Comparison of ENCODE assay signal across 1 cellular context in the genomic region with DNA sequence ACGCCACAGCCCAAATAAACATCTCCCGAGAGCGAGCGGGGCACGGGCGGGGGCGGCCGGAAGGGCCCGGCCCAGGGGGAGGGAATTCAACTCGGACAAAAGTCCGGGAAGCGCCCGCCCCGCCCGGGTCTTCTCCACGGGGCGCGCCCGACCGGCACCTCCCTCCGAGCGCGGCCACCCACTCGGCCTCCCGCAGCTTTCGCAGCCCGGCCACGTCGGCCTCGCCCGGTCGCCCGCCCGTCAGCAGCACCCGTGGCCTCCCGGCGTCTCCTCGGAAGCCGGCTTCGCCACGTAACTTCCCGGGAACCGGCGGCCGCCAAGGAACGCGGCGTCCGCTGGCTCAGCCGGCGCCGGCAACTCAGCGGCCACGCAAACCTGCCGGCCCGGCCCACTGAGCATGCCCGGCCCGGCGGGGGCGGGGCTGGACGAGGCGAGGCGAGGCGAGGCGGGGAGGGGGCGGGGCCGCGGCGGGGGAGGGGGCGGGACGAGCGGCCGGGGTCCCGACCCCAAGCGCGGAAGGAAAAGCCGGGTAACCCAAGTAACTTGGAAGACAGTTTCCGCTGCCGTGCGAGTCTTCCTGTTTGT.
TF ChIP-seq lines count a peak whose summit lies in the region.

A gene (minus strand): TSS at position 369 of the 585 bp plus-strand sequence. CDS start 440 bp downstream, outside the sequence.

TF ChIP-seq in WTC11, 78 proteins besides CTCF, POLR2A, EP300 and RAD21 (continued from another document and continues in another):
- TF ChIP-seq, protein P1, sequence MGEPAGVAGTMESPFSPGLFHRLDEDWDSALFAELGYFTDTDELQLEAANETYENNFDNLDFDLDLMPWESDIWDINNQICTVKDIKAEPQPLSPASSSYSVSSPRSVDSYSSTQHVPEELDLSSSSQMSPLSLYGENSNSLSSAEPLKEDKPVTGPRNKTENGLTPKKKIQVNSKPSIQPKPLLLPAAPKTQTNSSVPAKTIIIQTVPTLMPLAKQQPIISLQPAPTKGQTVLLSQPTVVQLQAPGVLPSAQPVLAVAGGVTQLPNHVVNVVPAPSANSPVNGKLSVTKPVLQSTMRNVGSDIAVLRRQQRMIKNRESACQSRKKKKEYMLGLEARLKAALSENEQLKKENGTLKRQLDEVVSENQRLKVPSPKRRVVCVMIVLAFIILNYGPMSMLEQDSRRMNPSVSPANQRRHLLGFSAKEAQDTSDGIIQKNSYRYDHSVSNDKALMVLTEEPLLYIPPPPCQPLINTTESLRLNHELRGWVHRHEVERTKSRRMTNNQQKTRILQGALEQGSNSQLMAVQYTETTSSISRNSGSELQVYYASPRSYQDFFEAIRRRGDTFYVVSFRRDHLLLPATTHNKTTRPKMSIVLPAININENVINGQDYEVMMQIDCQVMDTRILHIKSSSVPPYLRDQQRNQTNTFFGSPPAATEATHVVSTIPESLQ (CRISPR knock-in tag; IDR thresholded peaks at IDR 0.05), result no peak
- TF ChIP-seq CBFB (CRISPR knock-in tag; IDR thresholded peaks at IDR 0.05; ENCODE audit: low read depth) (no peak), FOXK1 (CRISPR knock-in tag; IDR thresholded peaks at IDR 0.05) (no peak), FOXP1 (CRISPR knock-in tag; IDR thresholded peaks at IDR 0.05; ENCODE audit: borderline replicate concordance) (no peak; the same call in 1 of the 2 replicates), JUN (CRISPR knock-in tag; IDR thresholded peaks at IDR 0.05) (no peak), GTF2I (CRISPR knock-in tag; conservative IDR thresholded peaks at IDR 0.05) (no peak), JAZF1 (CRISPR knock-in tag; IDR thresholded peaks at IDR 0.05) (no peak), ZNF263 (CRISPR knock-in tag; IDR thresholded peaks at IDR 0.05; ENCODE audit: low read depth) (no peak), ELF4 (CRISPR knock-in tag; IDR thresholded peaks at IDR 0.05; ENCODE audit: low read depth) (no peak), MXD4 (CRISPR knock-in tag; IDR thresholded peaks at IDR 0.05; ENCODE audit: borderline replicate concordance) (no peak), SMAD4 (CRISPR knock-in tag; IDR thresholded peaks at IDR 0.05) (no peak), TP53 (CRISPR knock-in tag; IDR thresholded peaks at IDR 0.05) (peak; percentile 23; the same call in 1 of the 2 replicates), ESRRA (CRISPR knock-in tag; IDR thresholded peaks at IDR 0.05; ENCODE audit: borderline replicate concordance) (no peak), ZNF317 (CRISPR knock-in tag; IDR thresholded peaks at IDR 0.05; ENCODE audit: borderline replicate concordance, low read depth) (no peak), SOX15 (CRISPR knock-in tag; IDR thresholded peaks at IDR 0.05) (no peak), SMAD3 (CRISPR knock-in tag; IDR thresholded peaks at IDR 0.05; ENCODE audit: borderline replicate concordance) (peak; percentile 52; the same call in 1 of the 2 replicates), TCF7 (CRISPR knock-in tag; IDR thresholded peaks at IDR 0.05; ENCODE audit: low read depth) (no peak), ZNF671 (CRISPR knock-in tag; IDR thresholded peaks at IDR 0.05) (no peak), FOXJ3 (CRISPR knock-in tag; IDR thresholded peaks at IDR 0.05; ENCODE audit: borderline replicate concordance) (no peak), OVOL2 (CRISPR knock-in tag; IDR thresholded peaks at IDR 0.05; ENCODE audit: borderline replicate concordance) (0 out of 2 replicates have a peak, but pooled peaks have one; percentile 54), NFATC4 (CRISPR knock-in tag; IDR thresholded peaks at IDR 0.05) (no peak), TEAD1 (CRISPR knock-in tag; IDR thresholded peaks at IDR 0.05) (peak; percentile 25; the same call in 1 of the 2 replicates)
- TF ChIP-seq, protein P2, sequence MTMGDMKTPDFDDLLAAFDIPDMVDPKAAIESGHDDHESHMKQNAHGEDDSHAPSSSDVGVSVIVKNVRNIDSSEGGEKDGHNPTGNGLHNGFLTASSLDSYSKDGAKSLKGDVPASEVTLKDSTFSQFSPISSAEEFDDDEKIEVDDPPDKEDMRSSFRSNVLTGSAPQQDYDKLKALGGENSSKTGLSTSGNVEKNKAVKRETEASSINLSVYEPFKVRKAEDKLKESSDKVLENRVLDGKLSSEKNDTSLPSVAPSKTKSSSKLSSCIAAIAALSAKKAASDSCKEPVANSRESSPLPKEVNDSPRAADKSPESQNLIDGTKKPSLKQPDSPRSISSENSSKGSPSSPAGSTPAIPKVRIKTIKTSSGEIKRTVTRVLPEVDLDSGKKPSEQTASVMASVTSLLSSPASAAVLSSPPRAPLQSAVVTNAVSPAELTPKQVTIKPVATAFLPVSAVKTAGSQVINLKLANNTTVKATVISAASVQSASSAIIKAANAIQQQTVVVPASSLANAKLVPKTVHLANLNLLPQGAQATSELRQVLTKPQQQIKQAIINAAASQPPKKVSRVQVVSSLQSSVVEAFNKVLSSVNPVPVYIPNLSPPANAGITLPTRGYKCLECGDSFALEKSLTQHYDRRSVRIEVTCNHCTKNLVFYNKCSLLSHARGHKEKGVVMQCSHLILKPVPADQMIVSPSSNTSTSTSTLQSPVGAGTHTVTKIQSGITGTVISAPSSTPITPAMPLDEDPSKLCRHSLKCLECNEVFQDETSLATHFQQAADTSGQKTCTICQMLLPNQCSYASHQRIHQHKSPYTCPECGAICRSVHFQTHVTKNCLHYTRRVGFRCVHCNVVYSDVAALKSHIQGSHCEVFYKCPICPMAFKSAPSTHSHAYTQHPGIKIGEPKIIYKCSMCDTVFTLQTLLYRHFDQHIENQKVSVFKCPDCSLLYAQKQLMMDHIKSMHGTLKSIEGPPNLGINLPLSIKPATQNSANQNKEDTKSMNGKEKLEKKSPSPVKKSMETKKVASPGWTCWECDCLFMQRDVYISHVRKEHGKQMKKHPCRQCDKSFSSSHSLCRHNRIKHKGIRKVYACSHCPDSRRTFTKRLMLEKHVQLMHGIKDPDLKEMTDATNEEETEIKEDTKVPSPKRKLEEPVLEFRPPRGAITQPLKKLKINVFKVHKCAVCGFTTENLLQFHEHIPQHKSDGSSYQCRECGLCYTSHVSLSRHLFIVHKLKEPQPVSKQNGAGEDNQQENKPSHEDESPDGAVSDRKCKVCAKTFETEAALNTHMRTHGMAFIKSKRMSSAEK (CRISPR knock-in tag; IDR thresholded peaks at IDR 0.05; ENCODE audit: borderline replicate concordance), result no peak
- TF ChIP-seq, protein P3, sequence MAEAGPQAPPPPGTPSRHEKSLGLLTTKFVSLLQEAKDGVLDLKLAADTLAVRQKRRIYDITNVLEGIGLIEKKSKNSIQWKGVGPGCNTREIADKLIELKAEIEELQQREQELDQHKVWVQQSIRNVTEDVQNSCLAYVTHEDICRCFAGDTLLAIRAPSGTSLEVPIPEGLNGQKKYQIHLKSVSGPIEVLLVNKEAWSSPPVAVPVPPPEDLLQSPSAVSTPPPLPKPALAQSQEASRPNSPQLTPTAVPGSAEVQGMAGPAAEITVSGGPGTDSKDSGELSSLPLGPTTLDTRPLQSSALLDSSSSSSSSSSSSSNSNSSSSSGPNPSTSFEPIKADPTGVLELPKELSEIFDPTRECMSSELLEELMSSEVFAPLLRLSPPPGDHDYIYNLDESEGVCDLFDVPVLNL (CRISPR knock-in tag; IDR thresholded peaks at IDR 0.05; ENCODE audit: borderline replicate concordance, low read depth), result 0 out of 2 replicates have a peak, but pooled peaks have one; percentile 18
- TF ChIP-seq, protein P4, sequence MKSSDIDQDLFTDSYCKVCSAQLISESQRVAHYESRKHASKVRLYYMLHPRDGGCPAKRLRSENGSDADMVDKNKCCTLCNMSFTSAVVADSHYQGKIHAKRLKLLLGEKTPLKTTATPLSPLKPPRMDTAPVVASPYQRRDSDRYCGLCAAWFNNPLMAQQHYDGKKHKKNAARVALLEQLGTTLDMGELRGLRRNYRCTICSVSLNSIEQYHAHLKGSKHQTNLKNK (CRISPR knock-in tag; IDR thresholded peaks at IDR 0.05), result no peak
- TF ChIP-seq, protein P5, sequence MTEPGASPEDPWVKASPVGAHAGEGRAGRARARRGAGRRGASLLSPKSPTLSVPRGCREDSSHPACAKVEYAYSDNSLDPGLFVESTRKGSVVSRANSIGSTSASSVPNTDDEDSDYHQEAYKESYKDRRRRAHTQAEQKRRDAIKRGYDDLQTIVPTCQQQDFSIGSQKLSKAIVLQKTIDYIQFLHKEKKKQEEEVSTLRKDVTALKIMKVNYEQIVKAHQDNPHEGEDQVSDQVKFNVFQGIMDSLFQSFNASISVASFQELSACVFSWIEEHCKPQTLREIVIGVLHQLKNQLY (CRISPR knock-in tag; IDR thresholded peaks at IDR 0.05), result no peak
- TF ChIP-seq, protein P6, sequence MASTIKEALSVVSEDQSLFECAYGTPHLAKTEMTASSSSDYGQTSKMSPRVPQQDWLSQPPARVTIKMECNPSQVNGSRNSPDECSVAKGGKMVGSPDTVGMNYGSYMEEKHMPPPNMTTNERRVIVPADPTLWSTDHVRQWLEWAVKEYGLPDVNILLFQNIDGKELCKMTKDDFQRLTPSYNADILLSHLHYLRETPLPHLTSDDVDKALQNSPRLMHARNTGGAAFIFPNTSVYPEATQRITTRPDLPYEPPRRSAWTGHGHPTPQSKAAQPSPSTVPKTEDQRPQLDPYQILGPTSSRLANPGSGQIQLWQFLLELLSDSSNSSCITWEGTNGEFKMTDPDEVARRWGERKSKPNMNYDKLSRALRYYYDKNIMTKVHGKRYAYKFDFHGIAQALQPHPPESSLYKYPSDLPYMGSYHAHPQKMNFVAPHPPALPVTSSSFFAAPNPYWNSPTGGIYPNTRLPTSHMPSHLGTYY (CRISPR knock-in tag; IDR thresholded peaks at IDR 0.05), result no peak
- TF ChIP-seq, protein P7, sequence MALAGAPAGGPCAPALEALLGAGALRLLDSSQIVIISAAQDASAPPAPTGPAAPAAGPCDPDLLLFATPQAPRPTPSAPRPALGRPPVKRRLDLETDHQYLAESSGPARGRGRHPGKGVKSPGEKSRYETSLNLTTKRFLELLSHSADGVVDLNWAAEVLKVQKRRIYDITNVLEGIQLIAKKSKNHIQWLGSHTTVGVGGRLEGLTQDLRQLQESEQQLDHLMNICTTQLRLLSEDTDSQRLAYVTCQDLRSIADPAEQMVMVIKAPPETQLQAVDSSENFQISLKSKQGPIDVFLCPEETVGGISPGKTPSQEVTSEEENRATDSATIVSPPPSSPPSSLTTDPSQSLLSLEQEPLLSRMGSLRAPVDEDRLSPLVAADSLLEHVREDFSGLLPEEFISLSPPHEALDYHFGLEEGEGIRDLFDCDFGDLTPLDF (CRISPR knock-in tag; IDR thresholded peaks at IDR 0.05), result no peak
- TF ChIP-seq, protein P8, sequence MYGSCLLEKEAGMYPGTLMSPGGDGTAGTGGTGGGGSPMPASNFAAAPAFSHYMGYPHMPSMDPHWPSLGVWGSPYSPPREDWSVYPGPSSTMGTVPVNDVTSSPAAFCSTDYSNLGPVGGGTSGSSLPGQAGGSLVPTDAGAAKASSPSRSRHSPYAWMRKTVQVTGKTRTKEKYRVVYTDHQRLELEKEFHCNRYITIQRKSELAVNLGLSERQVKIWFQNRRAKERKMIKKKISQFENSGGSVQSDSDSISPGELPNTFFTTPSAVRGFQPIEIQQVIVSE (CRISPR knock-in tag; IDR thresholded peaks at IDR 0.05; ENCODE audit: borderline replicate concordance), result no peak
- TF ChIP-seq, protein P9, sequence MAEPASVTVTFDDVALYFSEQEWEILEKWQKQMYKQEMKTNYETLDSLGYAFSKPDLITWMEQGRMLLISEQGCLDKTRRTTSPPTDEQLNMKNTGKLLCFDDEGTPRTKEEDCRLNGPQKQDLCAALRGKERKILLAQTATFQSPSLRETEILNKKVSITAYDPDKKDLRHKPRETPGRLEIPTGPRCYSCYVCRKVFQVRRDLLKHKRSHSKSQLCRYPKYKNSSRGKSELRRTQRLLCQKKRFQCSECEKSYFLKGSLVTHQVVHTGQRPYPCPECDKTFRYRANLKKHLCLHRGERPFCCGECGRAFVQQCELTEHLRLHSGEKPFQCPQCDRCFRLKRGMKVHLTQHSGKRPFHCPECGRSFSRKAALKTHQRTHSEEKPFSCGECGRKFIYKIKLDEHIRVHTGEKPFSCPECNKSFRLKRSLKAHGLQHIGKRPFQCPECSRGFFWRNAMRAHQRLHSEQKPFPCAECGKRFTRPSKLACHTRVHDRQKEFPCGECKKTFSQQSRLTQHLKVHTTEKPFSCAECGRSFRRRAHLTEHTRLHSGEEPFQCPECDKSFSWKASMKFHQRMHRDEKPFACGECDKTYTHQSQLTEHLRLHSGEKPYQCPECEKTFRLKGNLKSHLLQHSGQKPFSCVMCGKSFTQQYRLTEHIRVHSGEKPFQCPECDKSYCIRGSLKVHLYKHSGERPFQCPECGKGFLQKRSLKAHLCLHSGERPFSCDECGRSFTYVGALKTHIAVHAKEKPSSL (CRISPR knock-in tag; conservative IDR thresholded peaks at IDR 0.05), result no peak
- TF ChIP-seq, protein P10, sequence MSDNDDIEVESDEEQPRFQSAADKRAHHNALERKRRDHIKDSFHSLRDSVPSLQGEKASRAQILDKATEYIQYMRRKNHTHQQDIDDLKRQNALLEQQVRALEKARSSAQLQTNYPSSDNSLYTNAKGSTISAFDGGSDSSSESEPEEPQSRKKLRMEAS (CRISPR knock-in tag; IDR thresholded peaks at IDR 0.05), result peak; percentile 17; the same call in 1 of the 2 replicates
- TF ChIP-seq, protein P11, sequence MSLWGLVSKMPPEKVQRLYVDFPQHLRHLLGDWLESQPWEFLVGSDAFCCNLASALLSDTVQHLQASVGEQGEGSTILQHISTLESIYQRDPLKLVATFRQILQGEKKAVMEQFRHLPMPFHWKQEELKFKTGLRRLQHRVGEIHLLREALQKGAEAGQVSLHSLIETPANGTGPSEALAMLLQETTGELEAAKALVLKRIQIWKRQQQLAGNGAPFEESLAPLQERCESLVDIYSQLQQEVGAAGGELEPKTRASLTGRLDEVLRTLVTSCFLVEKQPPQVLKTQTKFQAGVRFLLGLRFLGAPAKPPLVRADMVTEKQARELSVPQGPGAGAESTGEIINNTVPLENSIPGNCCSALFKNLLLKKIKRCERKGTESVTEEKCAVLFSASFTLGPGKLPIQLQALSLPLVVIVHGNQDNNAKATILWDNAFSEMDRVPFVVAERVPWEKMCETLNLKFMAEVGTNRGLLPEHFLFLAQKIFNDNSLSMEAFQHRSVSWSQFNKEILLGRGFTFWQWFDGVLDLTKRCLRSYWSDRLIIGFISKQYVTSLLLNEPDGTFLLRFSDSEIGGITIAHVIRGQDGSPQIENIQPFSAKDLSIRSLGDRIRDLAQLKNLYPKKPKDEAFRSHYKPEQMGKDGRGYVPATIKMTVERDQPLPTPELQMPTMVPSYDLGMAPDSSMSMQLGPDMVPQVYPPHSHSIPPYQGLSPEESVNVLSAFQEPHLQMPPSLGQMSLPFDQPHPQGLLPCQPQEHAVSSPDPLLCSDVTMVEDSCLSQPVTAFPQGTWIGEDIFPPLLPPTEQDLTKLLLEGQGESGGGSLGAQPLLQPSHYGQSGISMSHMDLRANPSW (CRISPR knock-in tag; conservative IDR thresholded peaks at IDR 0.05; ENCODE audit: low read depth), result no peak
